Comparison of ENCODE assay signal across 9 cellular contexts in the genomic region with DNA sequence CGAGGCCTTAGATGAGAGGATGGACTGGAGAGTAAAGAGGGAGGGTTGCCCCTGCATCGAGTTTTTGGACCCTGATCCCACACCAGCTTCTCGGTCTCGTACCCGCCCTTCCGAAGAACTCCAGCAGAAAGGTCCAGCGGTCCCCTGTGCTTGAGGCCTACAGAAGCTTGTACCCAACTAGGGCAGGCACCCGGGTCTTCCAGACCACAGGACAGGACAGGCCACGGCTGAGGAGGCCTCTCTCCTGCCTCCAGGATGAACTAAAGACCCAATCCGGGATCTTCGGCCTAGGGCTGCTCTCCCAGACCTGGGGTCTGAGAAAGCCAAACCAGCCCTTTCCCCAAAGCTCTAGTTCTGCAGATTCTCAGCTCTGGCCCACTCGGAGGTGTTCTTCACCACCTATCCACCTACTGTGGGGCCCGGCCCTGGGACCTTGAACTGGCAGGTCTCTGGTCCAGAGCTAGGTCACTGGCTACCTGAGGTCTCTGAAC. TPM values are rescaled to one million over a fixed set of nuclear protein-coding genes. Genes with fewer than 3 reads are reported as not detected.
A peak's percentile ranks its signal among the peaks of the same experiment; 100 is the strongest.
DNase-seq lines count a peak whose midpoint lies in the region; ATAC-seq and TF ChIP-seq lines count a peak whose summit lies in the region.
"Had no signal": no experiment of that assay in that cellular context is flagged by ENCODE, and none has a peak within 500 bp of the region (broad histone marks: within the 10 kb centered on the region; RNA-seq: fewer than 3 reads in every experiment).

No MANE protein-coding gene starts in this region.

- no peak overlapping the region for H3K18ac ChIP-seq in trophoblast cell (ENCODE audit: low read length)

- no peak overlapping the region for H2AK5ac ChIP-seq in trophoblast cell (ENCODE audit: low read length)

- H2BK120ac ChIP-seq in trophoblast cell (ENCODE audit: insufficient read depth, low read length, poor library complexity): no peak overlapping the region

- no peak overlapping the region for H4K91ac ChIP-seq in trophoblast cell (ENCODE audit: low read depth, low read length)

- peak; percentile 47 for DNase-seq in GM10266 (ENCODE audit: extremely low spot score)
- DNase-seq in MM.1S: peak; percentile 2
- peak; percentile 7 for DNase-seq in hepatic stellate cell (ENCODE audit: low spot score)
- no peak for DNase-seq in trophoblast cell
- DNase-seq in right cardiac atrium: no peak
- no peak for DNase-seq in DMS114 treated with DMSO at 0.1 percent for 48 hours (lab: John Stamatoyannopoulos, UW; ENCODE audit: unreplicated experiment)

- H3K4ac ChIP-seq in trophoblast cell (ENCODE audit: low read depth, low read length): no peak overlapping the region

- no peaks in the 10 kb centered on the region for H3K9me2 ChIP-seq in MM.1S (replicated peaks; ENCODE audit: insufficient read depth, low read length)

- H2BK12ac ChIP-seq in trophoblast cell (ENCODE audit: low read length): no peak overlapping the region

- no peak overlapping the region for H3K14ac ChIP-seq in trophoblast cell (ENCODE audit: low read length)

- H3K4me3 ChIP-seq in MM.1S (ENCODE audit: low read length) (no peak overlapping the region), trophoblast cell (ENCODE audit: low read depth, low read length) (no peak overlapping the region), right cardiac atrium (ENCODE audit: low read length) (no peak overlapping the region)

- no peaks in the 10 kb centered on the region for H3K4me1 ChIP-seq in MM.1S (ENCODE audit: low read length)
- H3K4me1 ChIP-seq in trophoblast cell (ENCODE audit: control insufficient read depth in 1 of 2, insufficient read depth in 2 of 2, low read length in 2 of 2): peaks cover 6 to 25% of the 10 kb centered on the region in 2 experiments
- peaks cover 9% of the 10 kb centered on the region for H3K4me1 ChIP-seq in right cardiac atrium (ENCODE audit: control insufficient read depth, insufficient read depth, low read length)

- no peak overlapping the region for H2BK5ac ChIP-seq in trophoblast cell (ENCODE audit: low read depth, low read length, poor library complexity)

- no peaks in the 10 kb centered on the region for H3K36me3 ChIP-seq in MM.1S (replicated peaks; ENCODE audit: insufficient read depth, low read length)
- no peaks in the 10 kb centered on the region for H3K36me3 ChIP-seq in trophoblast cell (ENCODE audit: control insufficient read depth in 1 of 2, insufficient read depth in 2 of 2, low read length in 2 of 2)

- no peaks in the 10 kb centered on the region for H3K9me3 ChIP-seq in MM.1S (replicated peaks; ENCODE audit: insufficient read depth, low read length)
- peaks cover 16% of the 10 kb centered on the region for H3K9me3 ChIP-seq in trophoblast cell (ENCODE audit: insufficient read depth, low read depth, low read length)
- H3K9me3 ChIP-seq in right cardiac atrium (ENCODE audit: control insufficient read depth, low read length): no peaks in the 10 kb centered on the region

- H3K27ac ChIP-seq in MM.1S (ENCODE audit: low read length) (no peak overlapping the region), trophoblast cell (ENCODE audit: low read depth, low read length) (no peak overlapping the region), right cardiac atrium (ENCODE audit: low read length) (no peak overlapping the region)
- H3K27ac ChIP-seq: foreskin keratinocyte had no signal

- H3K23ac ChIP-seq in trophoblast cell (ENCODE audit: low read length): no peak overlapping the region

- intact Hi-C loops in right cardiac atrium (cut with DNase I): loop anchor here in 1 of 4 donors (5.0 kb wide), 1 partner anchor 816 kb away; no protein-coding TSS in a partner anchor

- no peak for TF ChIP-seq CTCF in GM10266 (IDR thresholded peaks at IDR 0.05; ENCODE audit: control insufficient read depth, insufficient read depth, low read depth, missing control alignments)
- TF ChIP-seq CTCF in MM.1S (IDR thresholded peaks at IDR 0.05; ENCODE audit: low read length): no peak

- peaks cover 31% of the 10 kb centered on the region for H3K27me3 ChIP-seq in MM.1S (replicated peaks; ENCODE audit: insufficient read depth, low read length)
- peaks cover 82% of the 10 kb centered on the region for H3K27me3 ChIP-seq in trophoblast cell (ENCODE audit: insufficient read depth, low read length)
- no peaks in the 10 kb centered on the region for H3K27me3 ChIP-seq in right cardiac atrium (ENCODE audit: control insufficient read depth, insufficient read depth)

- no peak overlapping the region for H4K12ac ChIP-seq in trophoblast cell (ENCODE audit: low read depth, low read length)

- WGBS in trophoblast cell (ENCODE audit: extremely low coverage, insufficient coverage, insufficient read length): no CpG with 5 or more reads among the region's 13 CpGs
- 63% methylated on average over 13 of the region's 13 CpGs for WGBS in right cardiac atrium

- H4K20me1 ChIP-seq in MM.1S (ENCODE audit: insufficient read depth, low read length): no peaks in the 10 kb centered on the region

- ATAC-seq in right cardiac atrium (no peak), HG03457 (IDR thresholded peaks at IDR 0.05; ENCODE audit: unreplicated experiment) (no peak)
- ATAC-seq: foreskin keratinocyte had no signal

- H3K4me2 ChIP-seq in MM.1S (ENCODE audit: low read depth, low read length) (no peak overlapping the region), trophoblast cell (ENCODE audit: low read length) (peak overlapping the region; percentile 91)

- no peaks in the 10 kb centered on the region for H3K79me1 ChIP-seq in trophoblast cell (ENCODE audit: low read length)

- no peak overlapping the region for H4K8ac ChIP-seq in trophoblast cell (ENCODE audit: low read depth, low read length)

- H3K79me2 ChIP-seq in MM.1S (ENCODE audit: low read length) (no peaks in the 10 kb centered on the region), trophoblast cell (ENCODE audit: control insufficient read depth, insufficient read depth, low read length, poor library complexity) (no peaks in the 10 kb centered on the region)

- H2AFZ ChIP-seq in MM.1S (ENCODE audit: low read length): no peak overlapping the region
- H2AFZ ChIP-seq in trophoblast cell (ENCODE audit: insufficient read depth, low read length, poor library complexity): no peak overlapping the region

- no peaks in the 10 kb centered on the region for H3F3A ChIP-seq in MM.1S (ENCODE audit: insufficient read depth, low read length)

- H3K9ac ChIP-seq in MM.1S (ENCODE audit: low read length) (no peak overlapping the region), trophoblast cell (ENCODE audit: low read length) (no peak overlapping the region)

RNA-seq across cellular contexts. Expression of a gene that starts 1.2 kb away (rescaled TPM):
- polyA plus RNA-seq in trophoblast cell (2013): 0.11 and 0.14 TPM in 2 replicates
- under 1 TPM in 1 of 4 donors, not detected in 3; 0.12 TPM for total RNA-seq in right cardiac atrium
- 0.05 TPM for polyA plus RNA-seq in right cardiac atrium
- total RNA-seq: lung had no signal
- polyA plus RNA-seq: lung had no signal

RNA-seq across cellular contexts. Expression of a gene that starts 59.0 kb away (rescaled TPM):
- 9.5 and 10.7 TPM in 2 replicates for polyA plus RNA-seq in trophoblast cell (2013)
- total RNA-seq in right cardiac atrium: 10 to 100 TPM; 17.1 to 27.6 (median 22.6) TPM
- polyA plus RNA-seq in right cardiac atrium: 17.4 TPM

Comparison
In these comparisons a context has a peak if more than half of its experiments do, and no peak if none do; other contexts are left out.
1. DNase-seq: peak in GM10266 (single experiment), MM.1S (single experiment) and hepatic stellate cell (single experiment); none in trophoblast cell (0 of 2), right cardiac atrium (0 of 3) and DMS114 treated with DMSO at 0.1 percent for 48 hours (single experiment).